ENCODE assay signal across 8 cellular contexts in the genomic region with DNA sequence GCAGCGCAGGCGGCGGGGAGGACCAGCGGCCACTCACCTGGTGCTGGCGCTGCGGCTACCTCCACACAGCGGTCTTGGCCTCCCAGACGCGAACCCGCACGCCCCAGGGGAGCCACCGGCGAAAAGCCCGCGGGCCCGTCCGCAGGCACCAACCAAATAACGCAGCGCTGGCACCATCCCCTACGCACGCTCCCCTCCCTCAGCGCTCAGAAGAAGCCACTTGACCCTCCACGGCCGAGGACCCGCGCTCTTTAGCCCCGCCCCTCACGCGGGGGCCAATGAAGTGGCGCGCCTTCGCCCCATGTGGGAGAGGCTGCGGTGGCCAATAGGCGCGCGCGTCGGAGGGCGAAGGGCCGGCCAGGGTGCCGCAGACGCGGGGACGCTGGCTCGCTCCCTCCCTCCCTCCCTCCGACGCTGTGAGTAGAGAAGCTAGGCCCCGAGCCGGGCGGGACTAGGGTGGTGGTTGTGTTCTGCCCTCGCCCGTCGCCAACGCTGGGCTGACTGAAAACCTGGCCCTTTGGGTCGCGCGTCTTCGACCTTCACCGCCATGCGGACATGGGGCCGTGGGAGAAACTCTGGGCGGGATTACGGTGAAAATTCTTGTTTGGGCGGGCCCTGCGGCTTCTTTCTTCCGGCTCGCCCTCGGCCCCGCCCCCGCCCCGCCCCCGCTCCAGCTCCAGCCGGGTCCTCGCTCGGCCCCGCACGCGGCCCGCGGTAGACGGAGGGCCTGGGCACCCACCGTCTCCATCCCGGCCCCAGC. TPM values are rescaled to one million over a fixed set of nuclear protein-coding genes. Genes with fewer than 3 reads are reported as not detected.
DNase-seq lines count a peak whose midpoint lies in the region; ATAC-seq and TF ChIP-seq lines count a peak whose summit lies in the region.

A gene with protein sequence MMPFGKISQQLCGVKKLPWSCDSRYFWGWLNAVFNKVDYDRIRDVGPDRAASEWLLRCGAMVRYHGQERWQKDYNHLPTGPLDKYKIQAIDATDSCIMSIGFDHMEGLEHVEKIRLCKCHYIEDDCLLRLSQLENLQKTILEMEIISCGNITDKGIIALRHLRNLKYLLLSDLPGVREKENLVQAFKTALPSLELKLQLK (plus strand): TSS at position 351 of the 760 bp plus-strand sequence. CDS start 9,164 bp downstream, outside the sequence.
Gene L2HGDH (minus strand): TSS at position 256 of the 760 bp plus-strand sequence. CDS start 79 bp downstream, at position 177.

- peak; percentile 98 for DNase-seq in AG08396 (ENCODE audit: low spot score)
- peak; percentile 98 for DNase-seq in NCI-H2227 treated with DMSO at 0.1 percent for 48 hours (lab: John Stamatoyannopoulos, UW)
- DNase-seq in activated B cell treated with CpG ODN at 0.5 μM for 24 hours = peak; percentile 91
- peak; percentile 91 to 93 for DNase-seq in cardiac fibroblast (ENCODE audit: low read depth in 2 of 2)
- peak; percentile 98 for DNase-seq in islet precursor cell
- peak; percentile 82 to 89 (median 82) for DNase-seq in stimulated activated CD4-positive, alpha-beta T cell treated with anti-CD3 and anti-CD28 coated beads, Interleukin-12 subunit alpha, Interleukin-12 subunit beta, amount 100 ng/mL, for 48 hours (ENCODE audit: low read depth in 2 of 3, low spot score in 1 of 3)

- POLR2A ChIA-PET in activated B cell treated with CpG ODN at 0.5 μM for 24 hours (lab: Charles Lee) = interaction anchor here (0.6 to 2.9 kb wide), 29 partner anchors 9 to 891 kb away, joined by 3 to 23 read pairs (median 4); partner anchors contain the start of genes CDKL1, MAP4K5, MGAT2 and NEMF

- in situ Hi-C loops in GM18951 (cut with MboI; ENCODE audit: low sequenced_read_pairs, unreplicated experiment) = no loop called here

- H3K4me1 Mint-ChIP-seq in activated B cell treated with CpG ODN at 0.5 μM for 24 hours = peaks cover 34% of the 10 kb centered on the region

- CTCF ChIA-PET in activated B cell treated with CpG ODN at 0.5 μM for 24 hours (lab: Charles Lee) = interaction anchor here (0.9 to 2.0 kb wide), 4 partner anchors 9 to 460 kb away, joined by 3 to 19 read pairs (median 4); partner anchors contain the start of gene NEMF

- H3K36me3 Mint-ChIP-seq in activated B cell treated with CpG ODN at 0.5 μM for 24 hours (ENCODE audit: low read depth) = peaks cover 18% of the 10 kb centered on the region

- H3K4me3 Mint-ChIP-seq in activated B cell treated with CpG ODN at 0.5 μM for 24 hours = peak within 1 kb of the TSS; percentile 93

- intact Hi-C loops in activated B cell treated with CpG ODN at 0.5 μM for 24 hours (cut with micrococcal nuclease) = loop anchor here (1.0 to 10.0 kb wide), 15 partner anchors 9 to 1533 kb away; partner anchors contain the start of genes KLHDC1, LRR1, MAP4K5 and NEMF

- TF ChIP-seq CTCF in activated B cell treated with CpG ODN at 0.5 μM for 24 hours (IDR thresholded peaks at IDR 0.05) (no peak), cardiac fibroblast (IDR thresholded peaks at IDR 0.05; ENCODE audit: low read depth, low read length) (no peak)

- peak; percentile 90 for TF ChIP-seq POLR2A in GM18951 (IDR thresholded peaks at IDR 0.05; ENCODE audit: extremely low read depth, insufficient read depth, insufficient read length)

- ATAC-seq in HG03175 (IDR thresholded peaks at IDR 0.05; ENCODE audit: unreplicated experiment) (peak; percentile 94), activated B cell treated with CpG ODN at 0.5 μM for 24 hours (ENCODE audit: low read depth) (peak; percentile 94)

- H3K27me3 Mint-ChIP-seq in activated B cell treated with CpG ODN at 0.5 μM for 24 hours = no peaks in the 10 kb centered on the region

- no peaks in the 10 kb centered on the region for H3K9me3 Mint-ChIP-seq in activated B cell treated with CpG ODN at 0.5 μM for 24 hours

- H3K27ac Mint-ChIP-seq in activated B cell treated with CpG ODN at 0.5 μM for 24 hours = peak within 1 kb of the TSS; percentile 98

- H3K4me3 ChIP-seq in cardiac fibroblast (replicated peaks in 1 of 2; ENCODE audit: low read depth in 2 of 2, low read length in 2 of 2) = peak within 1 kb of the TSS; percentile 86 to 90

RNA-seq across cellular contexts. Expression of the first gene that starts in this region (rescaled TPM):
- total RNA-seq in activated B cell treated with CpG ODN at 0.5 μM for 24 hours = 31.2 and 32.2 TPM in 2 replicates

RNA-seq across cellular contexts. Expression of gene L2HGDH, which starts in this region (rescaled TPM):
- 4.3 and 5.2 TPM in 2 replicates for total RNA-seq in activated B cell treated with CpG ODN at 0.5 μM for 24 hours

Comparison
In these comparisons a context has a peak if more than half of its experiments do, and no peak if none do; other contexts are left out.
1. Peak in every context shown above with its lines: DNase-seq, ATAC-seq and H3K4me3 ChIP-seq.